ENCODE assay signal across 9 cellular contexts in the genomic region with DNA sequence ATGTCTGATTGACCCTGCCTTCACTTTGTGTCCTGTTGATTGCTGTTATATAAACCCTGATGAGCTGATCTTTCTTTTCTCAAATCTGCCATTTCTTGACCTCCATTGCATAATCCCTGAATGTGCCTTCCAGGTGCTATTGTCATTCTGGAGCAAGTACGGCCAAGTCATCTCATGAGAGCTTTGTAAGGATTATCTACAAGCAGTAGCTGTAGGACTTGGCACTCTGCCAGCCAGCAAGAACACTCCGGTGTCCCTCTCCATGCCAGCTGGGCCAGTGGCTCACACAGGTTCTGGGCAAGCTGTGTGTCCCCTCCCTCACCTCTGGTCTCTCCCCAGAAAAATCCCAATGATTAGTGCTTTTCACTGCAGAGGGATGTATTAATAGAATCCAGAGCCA.
DNase-seq lines count a peak whose midpoint lies in the region; ATAC-seq, FAIRE-seq and TF ChIP-seq lines count a peak whose summit lies in the region.
"Had no signal": no experiment of that assay in that cellular context is flagged by ENCODE, and none has a peak within 500 bp of the region (broad histone marks: within the 10 kb centered on the region; RNA-seq: fewer than 3 reads in every experiment).

No MANE protein-coding gene starts in this region.

- intact Hi-C loops in Calu3 (cut with micrococcal nuclease; ENCODE audit: unreplicated experiment) (no loop called here), K562 (cut with micrococcal nuclease) (no loop called here), Caco-2 (cut with micrococcal nuclease; ENCODE audit: unreplicated experiment) (no loop called here)

- H3K9me3 Mint-ChIP-seq in Calu3 (ENCODE audit: low read depth, unreplicated experiment), result peaks cover 3% of the 10 kb centered on the region
- no peaks in the 10 kb centered on the region for H3K9me3 Mint-ChIP-seq in Caco-2 (ENCODE audit: unreplicated experiment)

- H3K9me1 ChIP-seq in K562 (ENCODE audit: control insufficient read depth, insufficient read depth, low read length), result no peaks in the 10 kb centered on the region

- H4K20me1 ChIP-seq in K562 (replicated peaks; ENCODE audit: control insufficient read depth, insufficient read depth, low read length), result no peaks in the 10 kb centered on the region

- POLR2A ChIA-PET in K562 (lab: Yijun Ruan, JAX), result no interaction called here
- POLR2A ChIA-PET in Caco-2 (lab: Charles Lee), result no interaction called here

- no peak overlapping the region for H3K4me3 Mint-ChIP-seq in Calu3 (ENCODE audit: low read depth, unreplicated experiment)
- no peak overlapping the region for H3K4me3 Mint-ChIP-seq in Caco-2 (ENCODE audit: unreplicated experiment)

- H3K27me3 Mint-ChIP-seq in Calu3 (ENCODE audit: unreplicated experiment) (no peaks in the 10 kb centered on the region), Caco-2 (ENCODE audit: insufficient read depth, unreplicated experiment) (no peaks in the 10 kb centered on the region)

- TF ChIP-seq POLR2A in K562 (conservative IDR thresholded peaks at IDR 0.05), result no peak

- in situ Hi-C loops in K562 (cut with MboI), result no loop called here

- no peak overlapping the region for H3K27ac ChIP-seq in K562 (ENCODE audit: extremely low read depth, low read depth, low read length)

- no peaks in the 10 kb centered on the region for H3K79me2 ChIP-seq in K562 (ENCODE audit: control insufficient read depth, insufficient read depth, low read length)

- CTCF ChIA-PET in Calu3 (lab: Charles Lee), result no interaction called here
- CTCF ChIA-PET in K562 (lab: Yijun Ruan, JAX; ENCODE audit: low intra/inter-chr PET ratio), result no interaction called here
- CTCF ChIA-PET in Caco-2 (lab: Charles Lee), result no interaction called here

- H3K36me3 Mint-ChIP-seq in Calu3 (ENCODE audit: insufficient read depth, unreplicated experiment), result no peaks in the 10 kb centered on the region
- no peaks in the 10 kb centered on the region for H3K36me3 Mint-ChIP-seq in Caco-2 (ENCODE audit: insufficient read depth, unreplicated experiment)

- TF ChIP-seq CTCF in Calu3 (IDR thresholded peaks at IDR 0.05; ENCODE audit: unreplicated experiment) (no peak), K562 (IDR thresholded peaks at IDR 0.05 in 2 of 3, conservative IDR thresholded peaks at IDR 0.05 in 1 of 3; ENCODE audit: insufficient read depth in 2 of 3, low read depth in 1 of 3, low read length in 3 of 3) (no peak), Caco-2 (IDR thresholded peaks at IDR 0.05; ENCODE audit: insufficient read depth in 1 of 2, low read depth in 1 of 2, low read length in 1 of 2, severe bottlenecking in 1 of 2, unreplicated experiment in 1 of 2) (no peak)

- H2AFZ ChIP-seq in K562 (ENCODE audit: low read depth, low read length), result no peak overlapping the region

- no peak for TF ChIP-seq RAD21 in K562 (CRISPR knock-in tag; conservative IDR thresholded peaks at IDR 0.05 in 1 of 2, IDR thresholded peaks at IDR 0.05 in 1 of 2)

- no peak for FAIRE-seq in K562 (lab: Jason Lieb, UNC)

- H3K4me1 ChIP-seq in K562 (replicated peaks in 1 of 2; ENCODE audit: control insufficient read depth in 2 of 2, insufficient read depth in 2 of 2, low read length in 2 of 2), result no peaks in the 10 kb centered on the region
- no peaks in the 10 kb centered on the region for H3K4me1 ChIP-seq in Caco-2

- H3K9me3 ChIP-seq in K562 (replicated peaks; ENCODE audit: control insufficient read depth, insufficient read depth, low read depth, low read length) (no peaks in the 10 kb centered on the region), Caco-2 (no peaks in the 10 kb centered on the region)

- TF ChIP-seq EP300 in K562 (IDR thresholded peaks at IDR 0.05; ENCODE audit: low read length), result no peak

- WGBS in K562 (ENCODE audit: insufficient coverage, low coverage, missing lambda C conversion rate), result 0% methylated on average over 1 of the region's 2 CpGs

- H3K4me2 ChIP-seq in K562 (ENCODE audit: insufficient read depth, low read length), result no peak overlapping the region

- H3K27ac Mint-ChIP-seq in Calu3 (ENCODE audit: unreplicated experiment) (no peak overlapping the region), Caco-2 (ENCODE audit: unreplicated experiment) (no peak overlapping the region)

- no peak overlapping the region for H3K9ac ChIP-seq in K562 (ENCODE audit: insufficient read depth in 1 of 2, low read depth in 2 of 2, low read length in 2 of 2)

- peak; percentile 3 for DNase-seq in Calu3
- DNase-seq in HT-29 (ENCODE audit: low spot score), result peak; percentile 61
- DNase-seq in K562 (ENCODE audit: extremely low read depth in 1 of 4, low spot score in 3 of 4), result peak in 1 of 4 experiments; percentile 2
- peak; percentile 8 for DNase-seq in middle frontal gyrus (ENCODE audit: extremely low spot score, low spot score)
- no peak for DNase-seq in stimulated activated CD4-positive, alpha-beta T cell treated with anti-CD3 and anti-CD28 coated beads, Interleukin-4, amount 100 ng/mL, for 4 hours
- DNase-seq in Caco-2, result no peak
- DNase-seq: activated effector memory CD4-positive, alpha-beta T cell treated with anti-CD3 and anti-CD28 coated beads, Interleukin-2, amount 50 U/mL, for 16 hours had no signal

- H3K27me3 ChIP-seq in K562 (ENCODE audit: control insufficient read depth in 2 of 2, insufficient read depth in 2 of 2, low read length in 2 of 2) (no peaks in the 10 kb centered on the region), Caco-2 (replicated peaks; ENCODE audit: control insufficient read depth, insufficient read depth, low read length) (no peaks in the 10 kb centered on the region)

- no peaks in the 10 kb centered on the region for H3K36me3 ChIP-seq in K562 (ENCODE audit: control insufficient read depth, insufficient read depth, low read length)
- H3K36me3 ChIP-seq in Caco-2 (ENCODE audit: control insufficient read depth, insufficient read depth, low read length), result no peaks in the 10 kb centered on the region

- BruUV-seq in Calu3 (replicated peaks; lab: Mats Ljungman, UMichigan), result no TSS peak
- BruUV-seq in K562 (replicated peaks; lab: Mats Ljungman, UMichigan), result no TSS peak
- no TSS peak for BruUV-seq in Caco-2 (replicated peaks; lab: Mats Ljungman, UMichigan)

- ATAC-seq in K562 (no peak), HG03378 (IDR thresholded peaks at IDR 0.05; ENCODE audit: unreplicated experiment) (no peak), GM18909 (IDR thresholded peaks at IDR 0.05; ENCODE audit: poor library complexity, unreplicated experiment) (no peak)

- H3K4me1 Mint-ChIP-seq in Calu3 (ENCODE audit: low read depth, unreplicated experiment), result peaks cover 11% of the 10 kb centered on the region
- H3K4me1 Mint-ChIP-seq in Caco-2 (ENCODE audit: low read depth, unreplicated experiment), result no peaks in the 10 kb centered on the region

- H3K4me3 ChIP-seq in K562 (no peak overlapping the region), Caco-2 (ENCODE audit: low read depth, low read length) (no peak overlapping the region)

TF ChIP-seq in K562, 482 proteins besides CTCF, POLR2A, EP300 and RAD21:
- TF ChIP-seq NFIC (IDR thresholded peaks at IDR 0.05), result peak; percentile 90
- peak; percentile 75 for TF ChIP-seq NFIX (CRISPR knock-in tag; IDR thresholded peaks at IDR 0.05; ENCODE audit: low read depth)
- TF ChIP-seq CBFA2T3 (IDR thresholded peaks at IDR 0.05), result 0 out of 2 replicates have a peak, but pooled peaks have one; percentile 6
- TF ChIP-seq ZSCAN32 (CRISPR knock-in tag; IDR thresholded peaks at IDR 0.05), result no peak

Comparison
In these comparisons a context has a peak if more than half of its experiments do, and no peak if none do; other contexts are left out.
1. DNase-seq: peak in Calu3 (single experiment), HT-29 (single experiment) and middle frontal gyrus (single experiment); none in stimulated activated CD4-positive, alpha-beta T cell treated with anti-CD3 and anti-CD28 coated beads, Interleukin-4, amount 100 ng/mL, for 4 hours (0 of 2) and Caco-2 (0 of 2).